In the genomic region with DNA sequence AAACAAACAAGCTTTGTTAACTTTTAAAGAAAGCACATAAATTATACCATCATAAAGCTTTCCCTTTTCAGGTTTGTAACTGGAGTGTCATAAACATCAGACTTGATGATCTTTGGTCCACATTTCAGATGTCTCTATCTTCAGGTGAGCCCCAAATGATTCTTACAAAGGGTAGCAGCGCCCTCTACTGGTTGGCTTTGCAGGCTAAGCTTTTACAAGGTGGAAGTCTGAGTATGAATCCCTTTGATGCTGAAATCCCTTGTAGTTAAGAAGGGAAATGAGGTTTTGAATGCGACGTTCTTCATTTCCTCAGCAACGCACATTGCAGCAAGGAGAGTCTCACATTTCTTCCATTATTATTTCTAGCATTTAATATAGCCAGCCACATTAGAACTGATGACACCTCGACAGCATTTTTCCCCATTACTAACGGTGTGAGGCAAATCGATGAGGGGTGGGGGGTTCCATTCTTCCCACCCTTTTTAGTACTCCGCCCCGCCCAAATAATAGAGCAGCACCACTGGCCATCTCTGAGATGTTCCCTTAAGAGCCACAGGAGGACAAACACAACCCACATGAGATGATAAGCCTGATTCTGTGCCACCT, we compare ENCODE assay signal across 8 cellular contexts.
A peak's percentile ranks its signal among the peaks of the same experiment; 100 is the strongest.
DNase-seq lines count a peak whose midpoint lies in the region; ATAC-seq and TF ChIP-seq lines count a peak whose summit lies in the region.

No MANE protein-coding gene starts in this region.

- H3F3A ChIP-seq in neural cell (ENCODE audit: insufficient read depth, low read length, poor library complexity, severe bottlenecking) = no peaks in the 10 kb centered on the region

- H3K4me3 Mint-ChIP-seq in activated CD8-positive, alpha-beta memory T cell treated with anti-CD3 and anti-CD28 coated beads, Interleukin-2, amount 10 ng/mL, durations not matched to agents 7 days and 5 days = no peak overlapping the region

- ATAC-seq in GM21367 (IDR thresholded peaks at IDR 0.05; ENCODE audit: unreplicated experiment) = peak; percentile 84
- ATAC-seq in activated CD8-positive, alpha-beta memory T cell treated with anti-CD3 and anti-CD28 coated beads, Interleukin-2, amount 10 ng/mL, durations not matched to agents 7 days and 5 days = peak; percentile 58

- no peak for TF ChIP-seq POLR2A in erythroblast (IDR thresholded peaks at IDR 0.05; ENCODE audit: low read length)

- H3K9me3 ChIP-seq in neural cell (ENCODE audit: low read length) = peaks cover under 1% of the 10 kb centered on the region

- no peaks in the 10 kb centered on the region for H4K20me1 ChIP-seq in neural cell (ENCODE audit: insufficient read depth)

- H3K27ac ChIP-seq in neural cell (ENCODE audit: low read length) = no peak overlapping the region
- no peak overlapping the region for H3K27ac ChIP-seq in substantia nigra (ENCODE audit: low read depth, low read length, poor library complexity, severe bottlenecking)

- no peaks in the 10 kb centered on the region for H3K9me2 ChIP-seq in neural cell (ENCODE audit: insufficient read depth, low read length)

- no peaks in the 10 kb centered on the region for H3K9me3 Mint-ChIP-seq in activated CD8-positive, alpha-beta memory T cell treated with anti-CD3 and anti-CD28 coated beads, Interleukin-2, amount 10 ng/mL, durations not matched to agents 7 days and 5 days (ENCODE audit: low read depth)

- no peaks in the 10 kb centered on the region for H3K79me2 ChIP-seq in neural cell (replicated peaks; ENCODE audit: insufficient read depth, low read length)

- TF ChIP-seq EP300 in neural cell (conservative IDR thresholded peaks at IDR 0.05; ENCODE audit: poor library complexity, severe bottlenecking) = no peak

- CTCF ChIA-PET in activated CD8-positive, alpha-beta memory T cell treated with anti-CD3 and anti-CD28 coated beads, Interleukin-2, amount 10 ng/mL, durations not matched to agents 7 days and 5 days (lab: Charles Lee) = interaction anchor here (1.0 to 2.0 kb wide), 8 partner anchors 87 to 1708 kb away, joined by 3 to 6 read pairs (median 4); no protein-coding TSS in a partner anchor

- no peak overlapping the region for H3K9ac ChIP-seq in neural cell (ENCODE audit: low read length)

- no peaks in the 10 kb centered on the region for H3K4me1 Mint-ChIP-seq in activated CD8-positive, alpha-beta memory T cell treated with anti-CD3 and anti-CD28 coated beads, Interleukin-2, amount 10 ng/mL, durations not matched to agents 7 days and 5 days

- no peak overlapping the region for H3K27ac Mint-ChIP-seq in activated CD8-positive, alpha-beta memory T cell treated with anti-CD3 and anti-CD28 coated beads, Interleukin-2, amount 10 ng/mL, durations not matched to agents 7 days and 5 days

- H2AFZ ChIP-seq in neural cell (ENCODE audit: low read depth, low read length) = no peak overlapping the region

- H3K4me2 ChIP-seq in neural cell (ENCODE audit: low read length) = no peak overlapping the region

- H3K36me3 ChIP-seq in neural cell (ENCODE audit: insufficient read depth, low read length) = no peaks in the 10 kb centered on the region

- H3K27me3 ChIP-seq in neural cell (ENCODE audit: insufficient read depth, low read depth, low read length) = no peaks in the 10 kb centered on the region

- peak; percentile 19 for DNase-seq in DMS 273 treated with DMSO at 0.1 percent for 48 hours (lab: John Stamatoyannopoulos, UW)
- DNase-seq in HS-27A (ENCODE audit: low read depth) = peak; percentile 17
- DNase-seq in NOMO-1 (lab: John Stamatoyannopoulos, UW; ENCODE audit: unreplicated experiment in 2 of 2) = peak; percentile 17 to 49
- DNase-seq in activated CD8-positive, alpha-beta memory T cell treated with anti-CD3 and anti-CD28 coated beads, Interleukin-2, amount 10 ng/mL, durations not matched to agents 7 days and 5 days = peak; percentile 81
- DNase-seq in erythroblast (lab: John Stamatoyannopoulos, UW) = peak; percentile 67 to 84
- peak in 34 of 49 donors; percentile 1 to 77 (median 30) for DNase-seq in substantia nigra (lab: John Stamatoyannopoulos, UW)

- peak; percentile 95 for TF ChIP-seq RAD21 in neural cell (conservative IDR thresholded peaks at IDR 0.05)

- TF ChIP-seq CTCF in neural cell (IDR thresholded peaks at IDR 0.05; ENCODE audit: poor library complexity, severe bottlenecking) = peak; percentile 95

- H3K27me3 Mint-ChIP-seq in activated CD8-positive, alpha-beta memory T cell treated with anti-CD3 and anti-CD28 coated beads, Interleukin-2, amount 10 ng/mL, durations not matched to agents 7 days and 5 days = no peaks in the 10 kb centered on the region

- H3K36me3 Mint-ChIP-seq in activated CD8-positive, alpha-beta memory T cell treated with anti-CD3 and anti-CD28 coated beads, Interleukin-2, amount 10 ng/mL, durations not matched to agents 7 days and 5 days = no peaks in the 10 kb centered on the region

- H3K4me3 ChIP-seq in neural cell (ENCODE audit: low read length) = no peak overlapping the region

TF ChIP-seq in neural cell, 6 proteins besides CTCF, POLR2A, EP300 and RAD21:
- TF ChIP-seq, protein P1, sequence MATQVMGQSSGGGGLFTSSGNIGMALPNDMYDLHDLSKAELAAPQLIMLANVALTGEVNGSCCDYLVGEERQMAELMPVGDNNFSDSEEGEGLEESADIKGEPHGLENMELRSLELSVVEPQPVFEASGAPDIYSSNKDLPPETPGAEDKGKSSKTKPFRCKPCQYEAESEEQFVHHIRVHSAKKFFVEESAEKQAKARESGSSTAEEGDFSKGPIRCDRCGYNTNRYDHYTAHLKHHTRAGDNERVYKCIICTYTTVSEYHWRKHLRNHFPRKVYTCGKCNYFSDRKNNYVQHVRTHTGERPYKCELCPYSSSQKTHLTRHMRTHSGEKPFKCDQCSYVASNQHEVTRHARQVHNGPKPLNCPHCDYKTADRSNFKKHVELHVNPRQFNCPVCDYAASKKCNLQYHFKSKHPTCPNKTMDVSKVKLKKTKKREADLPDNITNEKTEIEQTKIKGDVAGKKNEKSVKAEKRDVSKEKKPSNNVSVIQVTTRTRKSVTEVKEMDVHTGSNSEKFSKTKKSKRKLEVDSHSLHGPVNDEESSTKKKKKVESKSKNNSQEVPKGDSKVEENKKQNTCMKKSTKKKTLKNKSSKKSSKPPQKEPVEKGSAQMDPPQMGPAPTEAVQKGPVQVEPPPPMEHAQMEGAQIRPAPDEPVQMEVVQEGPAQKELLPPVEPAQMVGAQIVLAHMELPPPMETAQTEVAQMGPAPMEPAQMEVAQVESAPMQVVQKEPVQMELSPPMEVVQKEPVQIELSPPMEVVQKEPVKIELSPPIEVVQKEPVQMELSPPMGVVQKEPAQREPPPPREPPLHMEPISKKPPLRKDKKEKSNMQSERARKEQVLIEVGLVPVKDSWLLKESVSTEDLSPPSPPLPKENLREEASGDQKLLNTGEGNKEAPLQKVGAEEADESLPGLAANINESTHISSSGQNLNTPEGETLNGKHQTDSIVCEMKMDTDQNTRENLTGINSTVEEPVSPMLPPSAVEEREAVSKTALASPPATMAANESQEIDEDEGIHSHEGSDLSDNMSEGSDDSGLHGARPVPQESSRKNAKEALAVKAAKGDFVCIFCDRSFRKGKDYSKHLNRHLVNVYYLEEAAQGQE (IDR thresholded peaks at IDR 0.05; ENCODE audit: borderline replicate concordance) = no peak
- TF ChIP-seq SMC3 (conservative IDR thresholded peaks at IDR 0.05; ENCODE audit: poor library complexity) = peak; percentile 88

Comparison
In these comparisons a context has a peak if more than half of its experiments do, and no peak if none do; other contexts are left out.
1. DNase-seq: peak in every context shown above with its lines; median percentile 81 in activated CD8-positive, alpha-beta memory T cell treated with anti-CD3 and anti-CD28 coated beads, Interleukin-2, amount 10 ng/mL, durations not matched to agents 7 days and 5 days; 76 in erythroblast; 33 in NOMO-1; 30 in substantia nigra; 19 in DMS 273 treated with DMSO at 0.1 percent for 48 hours; 17 in HS-27A.